Comparison of ENCODE assay signal across 28 cellular contexts in genomic region chr9:99971410-99971809, GRCh38.
"Had no signal": no experiment of that assay in that cellular context is flagged by ENCODE, and none has a peak within 500 bp of the region (broad histone marks: within the 10 kb centered on the region; RNA-seq: fewer than 3 reads in every experiment).

No MANE protein-coding gene starts in this region.

- H3K9me3 ChIP-seq: ovary, psoas muscle, right lobe of liver, sigmoid colon, stomach, thoracic aorta, thyroid gland, tibial nerve, upper lobe of left lung, uterus had no signal

- H3K36me3 ChIP-seq: neural progenitor cell, ovary, uterus had no signal

- H2AFZ ChIP-seq: neural progenitor cell, parathyroid adenoma had no signal

- H3K4me2 ChIP-seq: neural progenitor cell had no signal

- H3K27me3 Mint-ChIP-seq: progenitor cell of endocrine pancreas; stimulated activated naive B cell treated with anti-CD40 and anti-IgM and Interleukin-4, amounts not matched to agents 10 μg/mL and 1 μg/mL and 100 μg/mL, for 72 hours; stimulated activated naive CD8-positive, alpha-beta T cell treated with anti-CD3 and anti-CD28 coated beads, Interleukin-15, Interleukin-2, amounts not matched to agents 100 ng/mL and 50 ng/mL, for 24 hours had no signal

- H3K27me3 ChIP-seq: neural progenitor cell, ovary, right lobe of liver, sigmoid colon, stomach, thyroid gland, tibial nerve, upper lobe of left lung, uterus had no signal

- ATAC-seq: natural killer cell; psoas muscle; right cardiac atrium; right lobe of liver; stimulated activated effector memory CD8-positive, alpha-beta T cell treated with anti-CD3 and anti-CD28 coated beads, Interleukin-12 subunit alpha, Interleukin-12 subunit beta, amount 100 ng/mL, for 72 hours; stimulated activated naive B cell treated with anti-CD40 and anti-IgM and Interleukin-4, amounts not matched to agents 10 μg/mL and 1 μg/mL and 100 μg/mL, for 72 hours had no signal

- H3K4me1 Mint-ChIP-seq: natural killer cell; nephron; stimulated activated effector memory CD8-positive, alpha-beta T cell treated with anti-CD3 and anti-CD28 coated beads, Interleukin-12 subunit alpha, Interleukin-12 subunit beta, amount 100 ng/mL, for 72 hours; stimulated activated naive B cell treated with anti-CD40 and anti-IgM and Interleukin-4, amounts not matched to agents 10 μg/mL and 1 μg/mL and 100 μg/mL, for 72 hours had no signal

- H3K4me3 Mint-ChIP-seq: natural killer cell; nephron; neural progenitor cell; stimulated activated effector memory CD8-positive, alpha-beta T cell treated with anti-CD3 and anti-CD28 coated beads, Interleukin-12 subunit alpha, Interleukin-12 subunit beta, amount 100 ng/mL, for 72 hours; stimulated activated naive B cell treated with anti-CD40 and anti-IgM and Interleukin-4, amounts not matched to agents 10 μg/mL and 1 μg/mL and 100 μg/mL, for 72 hours; stimulated activated naive CD8-positive, alpha-beta T cell treated with anti-CD3 and anti-CD28 coated beads, Interleukin-15, Interleukin-2, amounts not matched to agents 100 ng/mL and 50 ng/mL, for 24 hours had no signal

- DNase-seq: natural killer cell; occipital lobe; ovary; posterior cingulate gyrus; psoas muscle; right cardiac atrium; right lobe of liver; sigmoid colon; small intestine; stimulated activated CD4-positive, alpha-beta T cell treated with anti-CD3 and anti-CD28 coated beads, Interleukin-15, amount 100 ng/mL, for 24 hours; stimulated activated CD4-positive, alpha-beta T cell treated with anti-CD3 and anti-CD28 coated beads, Interleukin-2, amount 100 ng/mL, for 24 hours; stimulated activated CD4-positive, alpha-beta T cell treated with anti-CD3 and anti-CD28 coated beads, Interleukin-2, amount 100 ng/mL, for 48 hours; stimulated activated CD4-positive, alpha-beta T cell treated with anti-CD3 and anti-CD28 coated beads, Interleukin-4, amount 100 ng/mL, for 24 hours; stimulated activated naive B cell treated with anti-CD40 and anti-IgM and Interleukin-4, amounts not matched to agents 10 μg/mL and 1 μg/mL and 100 μg/mL, for 72 hours; stimulated activated naive CD4-positive, alpha-beta T cell treated with Interleukin-2 at 50 U/mL for 16 hours; stomach; thyroid gland; trophoblast cell; upper lobe of left lung; uterus had no signal

- H3K79me2 ChIP-seq: parathyroid adenoma had no signal

- H3K9me3 Mint-ChIP-seq: natural killer cell; nephron; neural progenitor cell; stimulated activated effector memory CD8-positive, alpha-beta T cell treated with anti-CD3 and anti-CD28 coated beads, Interleukin-12 subunit alpha, Interleukin-12 subunit beta, amount 100 ng/mL, for 72 hours; stimulated activated naive B cell treated with anti-CD40 and anti-IgM and Interleukin-4, amounts not matched to agents 10 μg/mL and 1 μg/mL and 100 μg/mL, for 72 hours; stimulated activated naive CD8-positive, alpha-beta T cell treated with anti-CD3 and anti-CD28 coated beads, Interleukin-15, Interleukin-2, amounts not matched to agents 100 ng/mL and 50 ng/mL, for 24 hours had no signal

- H3K27ac ChIP-seq: neural progenitor cell, ovary, parathyroid adenoma, psoas muscle, right lobe of liver, sigmoid colon, stomach, thoracic aorta, thyroid gland, tibial nerve, upper lobe of left lung, uterus had no signal

- H3K4me3 ChIP-seq: neural progenitor cell, ovary, psoas muscle, right lobe of liver, sigmoid colon, stomach, thoracic aorta, thyroid gland, tibial nerve, upper lobe of left lung, uterus had no signal

- H3K4me1 ChIP-seq: parathyroid adenoma, right lobe of liver, sigmoid colon, stomach, thyroid gland, tibial nerve, upper lobe of left lung, uterus had no signal

- H3K27ac Mint-ChIP-seq: natural killer cell; nephron; neural progenitor cell; progenitor cell of endocrine pancreas; stimulated activated effector memory CD8-positive, alpha-beta T cell treated with anti-CD3 and anti-CD28 coated beads, Interleukin-12 subunit alpha, Interleukin-12 subunit beta, amount 100 ng/mL, for 72 hours; stimulated activated naive B cell treated with anti-CD40 and anti-IgM and Interleukin-4, amounts not matched to agents 10 μg/mL and 1 μg/mL and 100 μg/mL, for 72 hours; stimulated activated naive CD8-positive, alpha-beta T cell treated with anti-CD3 and anti-CD28 coated beads, Interleukin-15, Interleukin-2, amounts not matched to agents 100 ng/mL and 50 ng/mL, for 24 hours had no signal
